ENCODE assay signal across 1 cellular context in genomic region chr11:35623708-35624168, GRCh38.
TF ChIP-seq lines count a peak whose summit lies in the region.

No MANE protein-coding gene starts in this region.

TF ChIP-seq in SK-N-SH, 30 proteins besides CTCF, POLR2A, EP300 and RAD21 (continued from another document):
- TF ChIP-seq REST (IDR thresholded peaks at IDR 0.05; ENCODE audit: low read depth, low read length) (no peak), MXI1 (IDR thresholded peaks at IDR 0.05; ENCODE audit: low read depth, low read length) (no peak), NFIC (IDR thresholded peaks at IDR 0.05; ENCODE audit: borderline replicate concordance) (no peak), RXRA (IDR thresholded peaks at IDR 0.05; ENCODE audit: borderline replicate concordance, low read depth) (no peak)
TF ChIP-seq in SK-N-SH: peak in this region for 7.
